Comparison of ENCODE assay signal across 10 cellular contexts in the genomic region with DNA sequence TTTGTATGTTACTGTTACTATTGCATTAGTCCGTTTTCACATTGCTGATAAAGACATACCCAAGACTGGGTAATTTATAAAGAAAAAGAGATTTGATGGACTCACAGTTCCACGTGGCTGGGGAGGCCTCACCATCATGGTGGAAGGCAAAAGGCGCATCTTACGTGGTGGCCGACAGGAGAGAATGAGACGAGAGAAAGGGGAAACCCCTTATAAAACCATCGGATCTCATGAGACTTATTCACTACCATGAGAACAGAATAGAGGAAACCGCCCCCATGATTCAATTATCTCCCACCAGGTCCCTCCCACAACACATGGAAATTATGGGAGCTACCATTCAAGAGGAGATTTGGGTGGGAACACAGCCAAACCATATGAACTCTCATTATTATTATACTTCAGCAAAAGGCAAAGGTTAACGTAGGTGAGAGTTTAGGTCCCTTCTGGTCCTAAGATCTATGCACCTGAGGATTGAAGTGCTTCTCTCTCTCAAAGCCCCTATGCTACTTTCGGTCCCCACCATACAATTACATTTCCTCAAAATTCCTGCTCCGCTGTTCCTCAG. TPM values are rescaled to one million over a fixed set of nuclear protein-coding genes. Genes with fewer than 3 reads are reported as not detected.
"Had no signal": no experiment of that assay in that cellular context is flagged by ENCODE, and none has a peak within 500 bp of the region (broad histone marks: within the 10 kb centered on the region; RNA-seq: fewer than 3 reads in every experiment).

No MANE protein-coding gene starts in this region.

RNA-seq across cellular contexts. Expression of a gene that starts 31.6 kb away (rescaled TPM):
- total RNA-seq: activated CD8-positive, alpha-beta T cell treated with anti-CD3 and anti-CD28 coated beads for 36 hours; activated T-helper 1 cell treated with anti-CD3 and anti-CD28 coated beads, Interleukin-12 subunit alpha, Interleukin-12 subunit beta, Interleukin-2, Interleukin-4 antibody, amounts not matched to agents 30 ng/mL and 10 ng/mL and 1 ng/mL, durations not matched to agents 14 hours and 24 hours and 36 hours; adrenal gland; body of pancreas; cardiac septum; OCI-LY7; Right ventricle myocardium inferior; SK-MEL-5; T-helper 1 cell treated with Interleukin-12 subunit alpha and Interleukin-12 subunit beta and Interleukin-4 antibody, amounts not matched to agents 30 ng/mL and 1 ng/mL, for 36 hours; T-helper 2 cell treated with Interferon-gamma antibody and Interleukin-4, amounts not matched to agents 100 ng/mL and 5 ng/mL, for 36 hours had no signal
